In the genomic region with DNA sequence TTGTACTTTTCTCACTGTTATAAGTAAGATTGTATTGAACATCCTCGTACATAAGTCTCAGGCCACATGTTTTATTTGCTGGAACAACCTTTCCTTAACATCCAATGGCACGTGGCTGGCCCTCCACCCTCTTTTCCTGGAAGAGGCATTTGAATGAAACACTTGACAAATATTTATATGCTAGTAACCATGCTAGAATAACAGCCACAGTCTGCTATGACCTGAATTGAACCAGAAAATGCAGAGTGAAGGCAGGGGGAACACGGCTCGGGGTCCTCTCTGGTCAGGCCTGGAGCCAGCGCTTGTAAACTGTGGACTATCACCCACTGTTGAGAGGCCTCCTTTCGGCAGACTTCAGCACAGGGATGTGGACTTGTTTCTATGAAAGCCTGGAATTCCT, we compare ENCODE assay signal across 12 cellular contexts.
DNase-seq lines count a peak whose midpoint lies in the region; ATAC-seq and TF ChIP-seq lines count a peak whose summit lies in the region.
"Had no signal": no experiment of that assay in that cellular context is flagged by ENCODE, and none has a peak within 500 bp of the region (broad histone marks: within the 10 kb centered on the region; RNA-seq: fewer than 3 reads in every experiment).

No MANE protein-coding gene starts in this region.

- no peaks in the 10 kb centered on the region for H3K9me3 ChIP-seq in upper lobe of left lung

- H3K27ac Mint-ChIP-seq in nephron (peak overlapping the region; percentile 85 to 92 (median 85)), immature natural killer cell (no peak overlapping the region)
- H3K27ac Mint-ChIP-seq in activated naive CD8-positive, alpha-beta T cell treated with anti-CD3 and anti-CD28 coated beads, Interleukin-2, amount 50 U/mL, for 24 hours, result no peak overlapping the region
- H3K27ac Mint-ChIP-seq: T-helper 17 cell had no signal

- WGBS in upper lobe of left lung, 2 donors, result 57 to 64% methylated on average over 5 to 6 of the region's 6 CpGs

- TF ChIP-seq EP300 in upper lobe of left lung (IDR thresholded peaks at IDR 0.05), result no peak

- H3K9me3 Mint-ChIP-seq in nephron (peaks cover 9% of the 10 kb centered on the region), immature natural killer cell (no peaks in the 10 kb centered on the region)
- H3K9me3 Mint-ChIP-seq in activated naive CD8-positive, alpha-beta T cell treated with anti-CD3 and anti-CD28 coated beads, Interleukin-2, amount 50 U/mL, for 24 hours, result no peaks in the 10 kb centered on the region

- peaks cover 14 to 21% (median 16%) of the 10 kb centered on the region in 4 donors for H3K4me1 ChIP-seq in upper lobe of left lung

- peaks cover 8% of the 10 kb centered on the region for H3K27me3 Mint-ChIP-seq in nephron (ENCODE audit: low read depth)
- H3K27me3 Mint-ChIP-seq in activated naive CD8-positive, alpha-beta T cell treated with anti-CD3 and anti-CD28 coated beads, Interleukin-2, amount 50 U/mL, for 24 hours, result peaks cover 3% of the 10 kb centered on the region
- peaks cover 2 to 10% (median 5%) of the 10 kb centered on the region in 3 donors for H3K27me3 Mint-ChIP-seq in immature natural killer cell (ENCODE audit: low read depth in 3 of 3)

- H3K4me3 ChIP-seq in fibroblast of pulmonary artery (replicated peaks; ENCODE audit: low read depth, low read length) (no peak overlapping the region), upper lobe of left lung (no peak overlapping the region)

- peaks cover 8% of the 10 kb centered on the region for H3K36me3 Mint-ChIP-seq in nephron (ENCODE audit: low read depth)
- H3K36me3 Mint-ChIP-seq in activated naive CD8-positive, alpha-beta T cell treated with anti-CD3 and anti-CD28 coated beads, Interleukin-2, amount 50 U/mL, for 24 hours (ENCODE audit: low read depth), result no peaks in the 10 kb centered on the region
- no peaks in the 10 kb centered on the region for H3K36me3 Mint-ChIP-seq in immature natural killer cell

- H3K4me1 Mint-ChIP-seq in nephron, result peaks cover 42% of the 10 kb centered on the region
- no peaks in the 10 kb centered on the region for H3K4me1 Mint-ChIP-seq in activated naive CD8-positive, alpha-beta T cell treated with anti-CD3 and anti-CD28 coated beads, Interleukin-2, amount 50 U/mL, for 24 hours
- no peaks in the 10 kb centered on the region for H3K4me1 Mint-ChIP-seq in immature natural killer cell
- H3K4me1 Mint-ChIP-seq: T-helper 17 cell had no signal

- H3K4me3 Mint-ChIP-seq in nephron (no peak overlapping the region), immature natural killer cell (no peak overlapping the region)
- H3K4me3 Mint-ChIP-seq in activated naive CD8-positive, alpha-beta T cell treated with anti-CD3 and anti-CD28 coated beads, Interleukin-2, amount 50 U/mL, for 24 hours, result no peak overlapping the region
- H3K4me3 Mint-ChIP-seq: T-helper 17 cell had no signal

- peak in 1 of 2 donors; percentile 62 for ATAC-seq in upper lobe of left lung (ENCODE audit: low FRiP score in 2 of 2)
- no peak for ATAC-seq in activated naive CD8-positive, alpha-beta T cell treated with anti-CD3 and anti-CD28 coated beads, Interleukin-2, amount 50 U/mL, for 24 hours
- ATAC-seq: T-helper 17 cell had no signal

- TF ChIP-seq CTCF in VCaP (conservative IDR thresholded peaks at IDR 0.05), result no peak
- no peak for TF ChIP-seq CTCF in fibroblast of pulmonary artery (IDR thresholded peaks at IDR 0.05; ENCODE audit: low read length, missing control alignments)
- no peak for TF ChIP-seq CTCF in nephron (IDR thresholded peaks at IDR 0.05; ENCODE audit: unreplicated experiment in 3 of 3)
- no peak for TF ChIP-seq CTCF in upper lobe of left lung (IDR thresholded peaks at IDR 0.05)

- H3K27me3 ChIP-seq in upper lobe of left lung, result no peaks in the 10 kb centered on the region

- no peaks in the 10 kb centered on the region for H3K36me3 ChIP-seq in upper lobe of left lung

- H3K27ac ChIP-seq in VCaP (peak overlapping the region; percentile 77), upper lobe of left lung (peak overlapping the region in 3 of 4 donors; percentile 55 to 68 (median 62))

- DNase-seq in fibroblast of pulmonary artery (ENCODE audit: low read depth) (peak; percentile 62), upper lobe of left lung (no peak), SW 1271 (lab: John Stamatoyannopoulos, UW) (no peak), immature natural killer cell (no peak)
- DNase-seq in stimulated activated CD4-positive, alpha-beta T cell treated with anti-CD3 and anti-CD28 coated beads, Interleukin-12 subunit alpha, Interleukin-12 subunit beta, amount 100 ng/mL, for 4 hours, result no peak
- DNase-seq in activated naive CD8-positive, alpha-beta T cell treated with anti-CD3 and anti-CD28 coated beads, Interleukin-2, amount 50 U/mL, for 24 hours, result no peak
- DNase-seq: anterior cingulate cortex; DMS153; stimulated activated CD4-positive, alpha-beta T cell treated with anti-CD3 and anti-CD28 coated beads, Interleukin-15, amount 100 ng/mL, for 24 hours; T-helper 17 cell had no signal

- no peak for TF ChIP-seq POLR2A in upper lobe of left lung (IDR thresholded peaks at IDR 0.05)

Comparison
In these comparisons a context has a peak if more than half of its experiments do, and no peak if none do; other contexts are left out.
1. H3K27ac Mint-ChIP-seq: peak in nephron (3 of 3); none in activated naive CD8-positive, alpha-beta T cell treated with anti-CD3 and anti-CD28 coated beads, Interleukin-2, amount 50 U/mL, for 24 hours (single experiment) and immature natural killer cell (0 of 6).